Comparison of ENCODE assay signal across 17 cellular contexts in the genomic region with DNA sequence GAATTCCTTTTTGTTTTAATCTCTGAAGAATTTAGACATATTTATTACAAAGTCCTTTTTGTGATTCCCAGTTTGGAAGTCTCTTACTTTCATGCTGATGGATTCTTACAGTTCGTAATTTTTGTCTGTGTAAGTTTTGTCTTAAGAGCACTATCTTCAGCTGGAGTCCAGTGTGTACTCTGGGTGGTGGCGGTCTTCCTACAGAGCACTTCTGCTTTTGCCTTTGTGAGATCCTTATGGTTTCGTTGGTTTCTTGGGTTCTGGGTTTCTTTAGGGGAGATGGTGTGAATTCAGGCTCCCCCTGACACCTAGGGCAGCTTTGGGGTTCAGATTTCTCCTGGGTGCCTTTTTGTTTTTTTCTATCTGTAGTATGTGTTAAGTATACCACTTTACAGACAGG.
"Had no signal": no experiment of that assay in that cellular context is flagged by ENCODE, and none has a peak within 500 bp of the region (broad histone marks: within the 10 kb centered on the region; RNA-seq: fewer than 3 reads in every experiment).

No MANE protein-coding gene starts in this region.

- H3K4me1 Mint-ChIP-seq: immature natural killer cell, naive B cell, nephron had no signal

- DNase-seq: effector CD4-positive, alpha-beta T cell; endodermal cell; erythroblast; foreskin keratinocyte; immature natural killer cell; left lung; lower lobe of right lung; mesenchymal stem cell; naive B cell; occipital lobe; pancreas; right cardiac atrium; stimulated activated CD4-positive, alpha-beta T cell treated with anti-CD3 and anti-CD28 coated beads, Interleukin-2, amount 100 ng/mL, for 48 hours; stimulated activated naive CD4-positive, alpha-beta T cell treated with Interleukin-2 at 50 U/mL for 16 hours; trophoblast cell had no signal

- H3K27me3 Mint-ChIP-seq: progenitor cell of endocrine pancreas had no signal

- ATAC-seq: foreskin keratinocyte, left lung, lower lobe of right lung, pancreas, right cardiac atrium had no signal

- H3K27ac Mint-ChIP-seq: endodermal cell, immature natural killer cell, naive B cell, nephron, progenitor cell of endocrine pancreas had no signal

- H3K9me3 Mint-ChIP-seq: endodermal cell, immature natural killer cell, naive B cell, nephron had no signal

- H3K36me3 Mint-ChIP-seq: immature natural killer cell, naive B cell had no signal

- H3K4me3 Mint-ChIP-seq: endodermal cell, immature natural killer cell, naive B cell, nephron had no signal
